Comparison of ENCODE assay signal across 2 cellular contexts in genomic region chr16:13148294-13148693, GRCh38.
TF ChIP-seq lines count a peak whose summit lies in the region.

No MANE protein-coding gene starts in this region.

TF ChIP-seq in GM12878, 131 proteins besides CTCF, POLR2A, EP300 and RAD21:
- TF ChIP-seq FOS (IDR thresholded peaks at IDR 0.05; ENCODE audit: borderline replicate concordance, extremely low read depth, insufficient read length) (no peak), SRF (IDR thresholded peaks at IDR 0.05; ENCODE audit: low read depth in 2 of 2, low read length in 2 of 2) (no peak), ATF7 (IDR thresholded peaks at IDR 0.05; ENCODE audit: low read depth) (peak; percentile 38; the same call in 1 of the 2 replicates), FOXM1 (IDR thresholded peaks at IDR 0.05; ENCODE audit: low read depth, low read length) (no peak), SMAD1 (IDR thresholded peaks at IDR 0.05; ENCODE audit: low read depth, partially characterized antibody) (no peak), HDGF (IDR thresholded peaks at IDR 0.05) (0 out of 2 replicates have a peak, but pooled peaks have one; percentile 47), NBN (IDR thresholded peaks at IDR 0.05) (0 out of 2 replicates have a peak, but pooled peaks have one; percentile 58), MTA2 (IDR thresholded peaks at IDR 0.05; ENCODE audit: low read depth) (peak; percentile 71), IKZF1 (conservative IDR thresholded peaks at IDR 0.05) (no peak), NR2C2 (IDR thresholded peaks at IDR 0.05; ENCODE audit: borderline replicate concordance, control insufficient read depth, insufficient read length, low read depth) (no peak), TCF3 (IDR thresholded peaks at IDR 0.05; ENCODE audit: borderline replicate concordance, insufficient read depth, low read depth, low read length) (no peak), ZBTB40 (IDR thresholded peaks at IDR 0.05; ENCODE audit: borderline replicate concordance) (no peak), NR2F1 (conservative IDR thresholded peaks at IDR 0.05) (0 out of 2 replicates have a peak, but pooled peaks have one; percentile 11), MLLT1 (IDR thresholded peaks at IDR 0.05) (peak; percentile 45; the same call in 1 of the 2 replicates), POLR2AphosphoS5 (IDR thresholded peaks at IDR 0.05; ENCODE audit: low read length) (no peak), EED (IDR thresholded peaks at IDR 0.05; ENCODE audit: low read depth) (no peak), E4F1 (IDR thresholded peaks at IDR 0.05; ENCODE audit: borderline replicate concordance, partially characterized antibody) (peak; percentile 28), MEF2B (IDR thresholded peaks at IDR 0.05; ENCODE audit: partially characterized antibody, poor library complexity, severe bottlenecking) (peak; percentile 46), BMI1 (IDR thresholded peaks at IDR 0.05; ENCODE audit: borderline replicate concordance) (peak; percentile 52; the same call in 1 of the 2 replicates)
TF ChIP-seq in GM12878: peak in this region for 9.

TF ChIP-seq in GM23338, 12 proteins besides CTCF, POLR2A, EP300 and RAD21:
- TF ChIP-seq, protein P1, sequence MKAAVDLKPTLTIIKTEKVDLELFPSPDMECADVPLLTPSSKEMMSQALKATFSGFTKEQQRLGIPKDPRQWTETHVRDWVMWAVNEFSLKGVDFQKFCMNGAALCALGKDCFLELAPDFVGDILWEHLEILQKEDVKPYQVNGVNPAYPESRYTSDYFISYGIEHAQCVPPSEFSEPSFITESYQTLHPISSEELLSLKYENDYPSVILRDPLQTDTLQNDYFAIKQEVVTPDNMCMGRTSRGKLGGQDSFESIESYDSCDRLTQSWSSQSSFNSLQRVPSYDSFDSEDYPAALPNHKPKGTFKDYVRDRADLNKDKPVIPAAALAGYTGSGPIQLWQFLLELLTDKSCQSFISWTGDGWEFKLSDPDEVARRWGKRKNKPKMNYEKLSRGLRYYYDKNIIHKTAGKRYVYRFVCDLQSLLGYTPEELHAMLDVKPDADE (IDR thresholded peaks at IDR 0.05): no peak
- TF ChIP-seq EZH2phosphoT487 (IDR thresholded peaks at IDR 0.05; ENCODE audit: unreplicated experiment): no peak
- TF ChIP-seq STAT1 (IDR thresholded peaks at IDR 0.05; ENCODE audit: unreplicated experiment): no peak
- no peak for TF ChIP-seq JUNB (IDR thresholded peaks at IDR 0.05; ENCODE audit: unreplicated experiment)
- TF ChIP-seq POLR2AphosphoS5 (IDR thresholded peaks at IDR 0.05; ENCODE audit: low read depth): no peak
